10 cellular contexts compared by ENCODE assay signal in the genomic region with DNA sequence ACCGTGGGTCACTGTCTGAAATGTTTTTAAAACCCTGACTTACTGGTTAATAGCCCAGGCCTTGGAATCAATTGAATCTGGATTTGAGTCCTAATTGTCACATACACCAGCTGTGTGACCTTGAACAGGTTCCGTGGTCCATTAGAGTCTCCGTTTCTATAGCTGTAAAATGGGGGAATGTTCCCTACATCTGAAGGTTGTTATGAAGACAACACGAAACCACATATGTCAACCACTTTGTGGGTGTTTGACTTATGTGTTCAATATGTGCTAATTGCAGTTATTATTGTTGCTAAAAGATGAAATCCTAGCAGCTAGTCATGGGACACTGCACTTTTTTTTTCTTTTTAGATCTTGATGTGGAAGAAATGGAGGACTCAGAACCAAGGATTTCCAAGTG. TPM values are rescaled to one million over a fixed set of nuclear protein-coding genes. Genes with fewer than 3 reads are reported as not detected.
DNase-seq lines count a peak whose midpoint lies in the region; ATAC-seq and TF ChIP-seq lines count a peak whose summit lies in the region.
"Had no signal": no experiment of that assay in that cellular context is flagged by ENCODE, and none has a peak within 500 bp of the region (broad histone marks: within the 10 kb centered on the region; RNA-seq: fewer than 3 reads in every experiment).

No MANE protein-coding gene starts in this region.

- no peak overlapping the region for H3K27ac Mint-ChIP-seq in nephron progenitor cell

- H3K27ac ChIP-seq in A673 (ENCODE audit: low read depth, low read length, poor library complexity, severe bottlenecking) (no peak overlapping the region), Karpas-422 (ENCODE audit: low read length) (no peak overlapping the region), coronary artery (peak overlapping the region; percentile 97 to 98)

- DNase-seq in A673 (ENCODE audit: low spot score) (no peak), Karpas-422 (no peak), coronary artery (ENCODE audit: low spot score) (no peak), nephron progenitor cell (no peak), H4 (ENCODE audit: low spot score) (no peak), NCI-H2227 (lab: John Stamatoyannopoulos, UW; ENCODE audit: unreplicated experiment) (no peak)
- DNase-seq: COR-L47; stimulated activated CD4-positive, alpha-beta T cell treated with anti-CD3 and anti-CD28 coated beads, Interleukin-4, amount 100 ng/mL, for 1 hour had no signal

- no peaks in the 10 kb centered on the region for H3K27me3 Mint-ChIP-seq in nephron progenitor cell (ENCODE audit: low read depth, poor library complexity)

- peaks cover 4% of the 10 kb centered on the region for H3K9me3 Mint-ChIP-seq in nephron progenitor cell

- H3K4me1 ChIP-seq in A673 (ENCODE audit: insufficient read depth, low read length, poor library complexity, severe bottlenecking): no peaks in the 10 kb centered on the region
- H3K4me1 ChIP-seq in Karpas-422 (ENCODE audit: low read length): peaks cover 13% of the 10 kb centered on the region

- peaks cover 44% of the 10 kb centered on the region for H3K4me1 Mint-ChIP-seq in nephron progenitor cell

- peak overlapping the region; percentile 47 for H3K4me3 Mint-ChIP-seq in nephron progenitor cell

- H3K27me3 ChIP-seq in A673 (replicated peaks; ENCODE audit: insufficient read depth, low read depth, low read length, poor library complexity) (no peaks in the 10 kb centered on the region), Karpas-422 (ENCODE audit: low read length) (no peaks in the 10 kb centered on the region)

- CTCF ChIA-PET in A673 (lab: Charles Lee): interaction anchor here (0.6 kb wide), 1 partner anchor 35 kb away, joined by 3 read pairs; no protein-coding TSS in a partner anchor

- H3K4me3 ChIP-seq in A673 (ENCODE audit: low read depth, low read length, poor library complexity, severe bottlenecking) (peak overlapping the region; percentile 62), Karpas-422 (ENCODE audit: low read length) (peak overlapping the region; percentile 82; the same call in 1 of the 2 replicates), coronary artery (peak overlapping the region; percentile 89)

- H3K9ac ChIP-seq in Karpas-422 (ENCODE audit: low read length): peak overlapping the region; percentile 83; the same call in 1 of the 2 replicates

- H3K36me3 ChIP-seq in A673 (ENCODE audit: insufficient read depth, low read length, poor library complexity, severe bottlenecking): peaks cover 9% of the 10 kb centered on the region
- peaks cover 10% of the 10 kb centered on the region; the same call in 1 of the 2 replicates for H3K36me3 ChIP-seq in Karpas-422 (ENCODE audit: insufficient read depth, low read length)

- H2AFZ ChIP-seq in Karpas-422 (ENCODE audit: low read length): no peak overlapping the region

- no peaks in the 10 kb centered on the region for H4K20me1 ChIP-seq in Karpas-422 (ENCODE audit: insufficient read depth, low read depth, low read length)

- peaks cover 38% of the 10 kb centered on the region for H3K36me3 Mint-ChIP-seq in nephron progenitor cell (ENCODE audit: low read depth)

- POLR2A ChIA-PET in A673 (lab: Charles Lee; ENCODE audit: low non-redundant PET): no interaction called here

- TF ChIP-seq CTCF in A673 (conservative IDR thresholded peaks at IDR 0.05; ENCODE audit: low read depth, low read length) (no peak), coronary artery (IDR thresholded peaks at IDR 0.05) (no peak), nephron progenitor cell (IDR thresholded peaks at IDR 0.05) (no peak)

- H3K4me2 ChIP-seq in Karpas-422 (ENCODE audit: low read depth, low read length, poor library complexity, severe bottlenecking): peak overlapping the region; percentile 76

- TSS peak; percentile 19 for BruUV-seq in A673 (replicated peaks; lab: Mats Ljungman, UMichigan)

- H3K9me3 ChIP-seq in A673 (ENCODE audit: low read depth, low read length, poor library complexity, severe bottlenecking): no peaks in the 10 kb centered on the region
- H3K9me3 ChIP-seq in Karpas-422 (ENCODE audit: low read length): no peaks in the 10 kb centered on the region

- no peak for ATAC-seq in HG03139 (IDR thresholded peaks at IDR 0.05; ENCODE audit: unreplicated experiment)
- ATAC-seq in GM18870 (IDR thresholded peaks at IDR 0.05; ENCODE audit: unreplicated experiment): no peak

- intact Hi-C loops in A673 (cut with micrococcal nuclease; ENCODE audit: unreplicated experiment): no loop called here

- no peaks in the 10 kb centered on the region for H3K79me2 ChIP-seq in Karpas-422 (ENCODE audit: low read length)

- H3K9me2 ChIP-seq in Karpas-422 (replicated peaks; ENCODE audit: insufficient read depth, low read length): no peaks in the 10 kb centered on the region

RNA-seq across cellular contexts. Expression of a gene that starts 35.3 kb away (rescaled TPM):
- 19.1 and 23.7 TPM in 2 replicates for total RNA-seq in A673 (2021)
- total RNA-seq in Karpas-422 (2014; rRNA removed; shearing (Covaris generic); ENCODE audit: low replicate concordance): 18.0 and 38.0 TPM in 2 replicates
- 33.3 and 49.0 TPM in 2 replicates for total RNA-seq in H4 (2014; rRNA removed; shearing (Covaris generic))

Comparison
In these comparisons a context has a peak if more than half of its experiments do, and no peak if none do; other contexts are left out.
1. H3K27ac ChIP-seq: peak in coronary artery (2 of 2); none in A673 (single experiment) and Karpas-422 (single experiment).
2. Peak in every context shown above with its lines, with median percentiles within 50 percentile points of each other: H3K4me3 ChIP-seq.